Comparison of ENCODE assay signal across 15 cellular contexts in genomic region chr6:12484519-12484918, GRCh38.
DNase-seq lines count a peak whose midpoint lies in the region; ATAC-seq, FAIRE-seq and TF ChIP-seq lines count a peak whose summit lies in the region.
"Had no signal": no experiment of that assay in that cellular context is flagged by ENCODE, and none has a peak within 500 bp of the region (broad histone marks: within the 10 kb centered on the region; RNA-seq: fewer than 3 reads in every experiment).

No MANE protein-coding gene starts in this region.

- CTCF ChIA-PET in PC-9 (lab: Charles Lee): no interaction called here

- intact Hi-C loops in PC-9 (cut with micrococcal nuclease; ENCODE audit: unreplicated experiment): loop anchor here (5.0 kb wide), 2 partner anchors 118 to 172 kb away; no protein-coding TSS in a partner anchor

- DNase-seq in H54 (ENCODE audit: insufficient read length, low spot score) (no peak), PC-9 (no peak), epithelial cell of prostate (ENCODE audit: low read depth, low spot score) (no peak), GM23338 (ENCODE audit: low spot score) (no peak), H7 (no peak), inferior parietal cortex (ENCODE audit: extremely low spot score) (no peak)
- no peak for DNase-seq in activated CD8-positive, alpha-beta memory T cell treated with anti-CD3 and anti-CD28 coated beads, Interleukin-2, amount 50 U/mL, for 48 hours
- DNase-seq: CD4-positive, alpha-beta memory T cell; DMS79 treated with DMSO at 0.1 percent for 48 hours; GOT3; NCI-H1436 treated with DMSO at 0.1 percent for 48 hours; NCI-H2081; NCI-H774; SHP77 had no signal

- ATAC-seq in GM23338: no peak

- H2AFZ ChIP-seq in PC-9 (no peak overlapping the region), GM23338 (no peak overlapping the region)

- H4K20me1 ChIP-seq in PC-9 (ENCODE audit: insufficient read depth) (no peaks in the 10 kb centered on the region), GM23338 (replicated peaks; ENCODE audit: insufficient read depth) (no peaks in the 10 kb centered on the region)

- H3K9me3 ChIP-seq in PC-9 (ENCODE audit: insufficient read depth, low read depth): peaks cover 15% of the 10 kb centered on the region; the same call in 1 of the 2 replicates

- no peak for TF ChIP-seq POLR2A in H54 (IDR thresholded peaks at IDR 0.05; ENCODE audit: low read depth, low read length)

- POLR2A ChIA-PET in PC-9 (lab: Charles Lee; ENCODE audit: unreplicated experiment): interaction anchor here (0.7 kb wide), 1 partner anchor 171 kb away, joined by 3 read pairs; no protein-coding TSS in a partner anchor

- no peak overlapping the region for H3K27ac Mint-ChIP-seq in GM23338

- H3K4me3 ChIP-seq in PC-9 (no peak overlapping the region), GM23338 (no peak overlapping the region), H7 (ENCODE audit: insufficient read depth, low read depth, low read length) (no peak overlapping the region)

- no peaks in the 10 kb centered on the region for H3K9me2 ChIP-seq in PC-9 (ENCODE audit: insufficient read depth)
- no peaks in the 10 kb centered on the region for H3K9me2 ChIP-seq in GM23338 (ENCODE audit: insufficient read depth)

- BruUV-seq in PC-9 (replicated peaks; lab: Mats Ljungman, UMichigan): TSS peak; percentile 69

- H3K4me1 ChIP-seq in PC-9 (replicated peaks; ENCODE audit: insufficient read depth) (peaks cover 30% of the 10 kb centered on the region), GM23338 (ENCODE audit: insufficient read depth) (no peaks in the 10 kb centered on the region)

- peak; percentile 20 for FAIRE-seq in H54 (lab: Jason Lieb, UNC)
- FAIRE-seq: D721Med had no signal

- TF ChIP-seq CTCF in PC-9 (conservative IDR thresholded peaks at IDR 0.05) (no peak), GM23338 (conservative IDR thresholded peaks at IDR 0.05; ENCODE audit: low read depth in 2 of 2) (no peak)

- peaks cover 9% of the 10 kb centered on the region for H3K4me1 Mint-ChIP-seq in GM23338

- no peak overlapping the region for H3K4me3 Mint-ChIP-seq in GM23338

- H3K27me3 ChIP-seq in PC-9 (ENCODE audit: insufficient read depth, low read depth) (no peaks in the 10 kb centered on the region), GM23338 (ENCODE audit: insufficient read depth) (no peaks in the 10 kb centered on the region), H7 (ENCODE audit: control insufficient read depth, insufficient read depth, low read length) (no peaks in the 10 kb centered on the region)

- H3K36me3 ChIP-seq in PC-9 (ENCODE audit: low read depth): no peaks in the 10 kb centered on the region
- H3K36me3 ChIP-seq in GM23338 (ENCODE audit: insufficient read depth): no peaks in the 10 kb centered on the region
- H3K36me3 ChIP-seq in H7 (replicated peaks; ENCODE audit: control insufficient read depth, insufficient read depth, low read length): no peaks in the 10 kb centered on the region

- H3K9me3 Mint-ChIP-seq in GM23338: no peaks in the 10 kb centered on the region

- H3K27ac ChIP-seq in PC-9 (peak overlapping the region; percentile 82), epithelial cell of prostate (peak overlapping the region; percentile 76), GM23338 (ENCODE audit: low read depth) (no peak overlapping the region)

- no peaks in the 10 kb centered on the region for H3K36me3 Mint-ChIP-seq in GM23338 (ENCODE audit: low read depth)
- H3K36me3 Mint-ChIP-seq: CD4-positive, alpha-beta memory T cell had no signal

- H3K79me2 ChIP-seq in PC-9 (ENCODE audit: low read depth) (no peaks in the 10 kb centered on the region), GM23338 (replicated peaks; ENCODE audit: insufficient read depth) (no peaks in the 10 kb centered on the region)

- H3F3A ChIP-seq in PC-9 (ENCODE audit: insufficient read depth, low read depth): peaks cover 20% of the 10 kb centered on the region
- no peaks in the 10 kb centered on the region for H3F3A ChIP-seq in GM23338 (replicated peaks; ENCODE audit: low read depth)

- H3K27me3 Mint-ChIP-seq in GM23338 (ENCODE audit: insufficient read depth, low read depth, poor library complexity): no peaks in the 10 kb centered on the region

- H3K4me2 ChIP-seq in PC-9 (no peak overlapping the region), GM23338 (no peak overlapping the region)

TF ChIP-seq in GM23338, 12 proteins besides CTCF, POLR2A, EP300 and RAD21 (continues in another document):
- no peak for TF ChIP-seq EZH2 (IDR thresholded peaks at IDR 0.05; ENCODE audit: low read depth, unreplicated experiment)
- no peak for TF ChIP-seq EZH2phosphoT487 (IDR thresholded peaks at IDR 0.05; ENCODE audit: unreplicated experiment)
- TF ChIP-seq, protein P1, sequence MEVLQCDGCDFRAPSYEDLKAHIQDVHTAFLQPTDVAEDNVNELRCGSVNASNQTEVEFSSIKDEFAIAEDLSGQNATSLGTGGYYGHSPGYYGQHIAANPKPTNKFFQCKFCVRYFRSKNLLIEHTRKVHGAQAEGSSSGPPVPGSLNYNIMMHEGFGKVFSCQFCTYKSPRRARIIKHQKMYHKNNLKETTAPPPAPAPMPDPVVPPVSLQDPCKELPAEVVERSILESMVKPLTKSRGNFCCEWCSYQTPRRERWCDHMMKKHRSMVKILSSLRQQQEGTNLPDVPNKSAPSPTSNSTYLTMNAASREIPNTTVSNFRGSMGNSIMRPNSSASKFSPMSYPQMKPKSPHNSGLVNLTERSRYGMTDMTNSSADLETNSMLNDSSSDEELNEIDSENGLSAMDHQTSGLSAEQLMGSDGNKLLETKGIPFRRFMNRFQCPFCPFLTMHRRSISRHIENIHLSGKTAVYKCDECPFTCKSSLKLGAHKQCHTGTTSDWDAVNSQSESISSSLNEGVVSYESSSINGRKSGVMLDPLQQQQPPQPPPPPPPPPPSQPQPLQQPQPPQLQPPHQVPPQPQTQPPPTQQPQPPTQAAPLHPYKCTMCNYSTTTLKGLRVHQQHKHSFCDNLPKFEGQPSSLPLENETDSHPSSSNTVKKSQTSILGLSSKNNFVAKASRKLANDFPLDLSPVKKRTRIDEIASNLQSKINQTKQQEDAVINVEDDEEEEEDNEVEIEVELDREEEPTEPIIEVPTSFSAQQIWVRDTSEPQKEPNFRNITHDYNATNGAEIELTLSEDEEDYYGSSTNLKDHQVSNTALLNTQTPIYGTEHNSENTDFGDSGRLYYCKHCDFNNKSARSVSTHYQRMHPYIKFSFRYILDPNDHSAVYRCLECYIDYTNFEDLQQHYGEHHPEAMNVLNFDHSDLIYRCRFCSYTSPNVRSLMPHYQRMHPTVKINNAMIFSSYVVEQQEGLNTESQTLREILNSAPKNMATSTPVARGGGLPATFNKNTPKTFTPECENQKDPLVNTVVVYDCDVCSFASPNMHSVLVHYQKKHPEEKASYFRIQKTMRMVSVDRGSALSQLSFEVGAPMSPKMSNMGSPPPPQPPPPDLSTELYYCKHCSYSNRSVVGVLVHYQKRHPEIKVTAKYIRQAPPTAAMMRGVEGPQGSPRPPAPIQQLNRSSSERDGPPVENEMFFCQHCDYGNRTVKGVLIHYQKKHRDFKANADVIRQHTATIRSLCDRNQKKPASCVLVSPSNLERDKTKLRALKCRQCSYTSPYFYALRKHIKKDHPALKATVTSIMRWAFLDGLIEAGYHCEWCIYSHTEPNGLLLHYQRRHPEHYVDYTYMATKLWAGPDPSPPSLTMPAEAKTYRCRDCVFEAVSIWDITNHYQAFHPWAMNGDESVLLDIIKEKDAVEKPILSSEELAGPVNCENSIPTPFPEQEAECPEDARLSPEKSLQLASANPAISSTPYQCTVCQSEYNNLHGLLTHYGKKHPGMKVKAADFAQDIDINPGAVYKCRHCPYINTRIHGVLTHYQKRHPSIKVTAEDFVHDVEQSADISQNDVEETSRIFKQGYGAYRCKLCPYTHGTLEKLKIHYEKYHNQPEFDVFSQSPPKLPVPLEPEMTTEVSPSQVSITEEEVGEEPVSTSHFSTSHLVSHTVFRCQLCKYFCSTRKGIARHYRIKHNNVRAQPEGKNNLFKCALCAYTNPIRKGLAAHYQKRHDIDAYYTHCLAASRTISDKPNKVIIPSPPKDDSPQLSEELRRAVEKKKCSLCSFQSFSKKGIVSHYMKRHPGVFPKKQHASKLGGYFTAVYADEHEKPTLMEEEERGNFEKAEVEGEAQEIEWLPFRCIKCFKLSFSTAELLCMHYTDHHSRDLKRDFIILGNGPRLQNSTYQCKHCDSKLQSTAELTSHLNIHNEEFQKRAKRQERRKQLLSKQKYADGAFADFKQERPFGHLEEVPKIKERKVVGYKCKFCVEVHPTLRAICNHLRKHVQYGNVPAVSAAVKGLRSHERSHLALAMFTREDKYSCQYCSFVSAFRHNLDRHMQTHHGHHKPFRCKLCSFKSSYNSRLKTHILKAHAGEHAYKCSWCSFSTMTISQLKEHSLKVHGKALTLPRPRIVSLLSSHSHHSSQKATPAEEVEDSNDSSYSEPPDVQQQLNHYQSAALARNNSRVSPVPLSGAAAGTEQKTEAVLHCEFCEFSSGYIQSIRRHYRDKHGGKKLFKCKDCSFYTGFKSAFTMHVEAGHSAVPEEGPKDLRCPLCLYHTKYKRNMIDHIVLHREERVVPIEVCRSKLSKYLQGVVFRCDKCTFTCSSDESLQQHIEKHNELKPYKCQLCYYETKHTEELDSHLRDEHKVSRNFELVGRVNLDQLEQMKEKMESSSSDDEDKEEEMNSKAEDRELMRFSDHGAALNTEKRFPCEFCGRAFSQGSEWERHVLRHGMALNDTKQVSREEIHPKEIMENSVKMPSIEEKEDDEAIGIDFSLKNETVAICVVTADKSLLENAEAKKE (CRISPR knock-in tag; IDR thresholded peaks at IDR 0.05): no peak
- TF ChIP-seq ZNF331 (CRISPR knock-in tag; IDR thresholded peaks at IDR 0.05; ENCODE audit: low read depth): no peak
- TF ChIP-seq JUNB (IDR thresholded peaks at IDR 0.05; ENCODE audit: unreplicated experiment): no peak
- TF ChIP-seq STAT1 (IDR thresholded peaks at IDR 0.05; ENCODE audit: unreplicated experiment): no peak
- TF ChIP-seq, protein P2, sequence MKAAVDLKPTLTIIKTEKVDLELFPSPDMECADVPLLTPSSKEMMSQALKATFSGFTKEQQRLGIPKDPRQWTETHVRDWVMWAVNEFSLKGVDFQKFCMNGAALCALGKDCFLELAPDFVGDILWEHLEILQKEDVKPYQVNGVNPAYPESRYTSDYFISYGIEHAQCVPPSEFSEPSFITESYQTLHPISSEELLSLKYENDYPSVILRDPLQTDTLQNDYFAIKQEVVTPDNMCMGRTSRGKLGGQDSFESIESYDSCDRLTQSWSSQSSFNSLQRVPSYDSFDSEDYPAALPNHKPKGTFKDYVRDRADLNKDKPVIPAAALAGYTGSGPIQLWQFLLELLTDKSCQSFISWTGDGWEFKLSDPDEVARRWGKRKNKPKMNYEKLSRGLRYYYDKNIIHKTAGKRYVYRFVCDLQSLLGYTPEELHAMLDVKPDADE (IDR thresholded peaks at IDR 0.05): no peak
- no peak for TF ChIP-seq NANOG (IDR thresholded peaks at IDR 0.05; ENCODE audit: borderline replicate concordance)
- no peak for TF ChIP-seq ZNF114 (CRISPR knock-in tag; IDR thresholded peaks at IDR 0.05)
